Comparison of ENCODE assay signal across 8 cellular contexts in the genomic region with DNA sequence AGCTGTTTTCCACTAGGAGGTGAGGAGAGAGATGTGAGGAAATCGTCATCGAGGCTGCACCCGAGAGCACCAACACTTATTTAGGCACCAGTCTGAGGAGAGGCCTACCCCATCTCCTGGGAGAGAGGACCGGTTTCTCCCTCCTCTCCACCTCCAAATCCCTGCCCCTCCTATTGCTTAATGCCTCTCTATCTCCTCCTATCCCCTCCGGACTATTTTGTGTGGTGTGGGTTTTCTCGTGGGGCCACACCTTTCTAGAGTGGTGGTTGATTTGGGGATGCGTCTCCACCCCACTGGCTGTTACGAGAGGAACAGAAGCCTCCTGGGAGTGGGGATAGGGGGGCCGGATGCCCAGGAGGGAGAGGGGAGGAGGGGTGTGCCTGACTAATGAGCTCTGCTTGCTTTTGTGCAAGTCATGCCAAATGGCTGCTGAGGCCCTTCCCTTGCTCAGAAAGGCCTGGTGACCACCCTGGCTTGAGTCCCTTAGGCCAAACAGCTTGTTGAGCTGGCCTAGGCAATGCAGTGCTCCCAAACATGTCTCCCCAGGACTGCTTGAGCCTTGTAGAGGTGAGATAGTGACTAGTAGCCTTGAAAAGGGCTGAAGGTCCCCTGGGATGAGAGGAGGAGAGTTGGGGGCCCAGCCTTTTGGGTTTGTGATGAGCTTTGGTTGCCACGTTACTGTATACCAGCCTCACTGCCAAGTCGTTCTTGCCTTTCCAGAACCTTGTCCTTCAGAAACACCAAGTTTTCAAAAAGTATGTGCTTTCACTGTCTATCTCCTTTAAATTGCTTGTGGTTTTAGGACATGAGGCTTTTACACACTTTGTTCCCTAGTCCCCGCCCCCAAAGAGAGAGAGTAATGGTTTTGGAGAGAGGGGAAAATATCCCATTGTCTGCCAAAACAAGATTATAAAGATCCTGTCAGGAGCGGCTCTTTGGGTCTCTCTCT. TPM values are rescaled to one million over a fixed set of nuclear protein-coding genes. Genes with fewer than 3 reads are reported as not detected.
A peak's percentile ranks its signal among the peaks of the same experiment; 100 is the strongest.
DNase-seq lines count a peak whose midpoint lies in the region; ATAC-seq and TF ChIP-seq lines count a peak whose summit lies in the region.

No MANE protein-coding gene starts in this region.

- H3K27ac Mint-ChIP-seq in GM23338, result peak overlapping the region; percentile 99

- TF ChIP-seq CTCF in GM23338 (conservative IDR thresholded peaks at IDR 0.05; ENCODE audit: low read depth in 2 of 2) (no peak), epithelial cell of esophagus (IDR thresholded peaks at IDR 0.05; ENCODE audit: insufficient read depth, low read depth, low read length, missing control alignments) (no peak)

- H2AFZ ChIP-seq in GM23338, result no peak overlapping the region

- H3K9ac ChIP-seq in stomach smooth muscle (ENCODE audit: low read length in 2 of 2), result peak overlapping the region; percentile 90 to 93

- H3K4me1 Mint-ChIP-seq in GM23338, result peaks cover 21% of the 10 kb centered on the region

- ATAC-seq in GM23338 (peak; percentile 62), HG02981 (IDR thresholded peaks at IDR 0.05; ENCODE audit: unreplicated experiment) (no peak)

- H3F3A ChIP-seq in GM23338 (replicated peaks; ENCODE audit: low read depth), result no peaks in the 10 kb centered on the region

- no peak overlapping the region for H3K27ac ChIP-seq in GM23338 (ENCODE audit: low read depth)
- H3K27ac ChIP-seq in stomach smooth muscle (ENCODE audit: low read length), result peak overlapping the region; percentile 92

- H3K4me3 Mint-ChIP-seq in GM23338, result peak overlapping the region; percentile 79

- H3K9me2 ChIP-seq in GM23338 (ENCODE audit: insufficient read depth), result no peaks in the 10 kb centered on the region

- H3K4me1 ChIP-seq in GM23338 (ENCODE audit: insufficient read depth), result peaks cover 9% of the 10 kb centered on the region
- H3K4me1 ChIP-seq in stomach smooth muscle (ENCODE audit: control insufficient read depth, insufficient read depth, low read length), result peaks cover 18% of the 10 kb centered on the region

- H3K79me2 ChIP-seq in GM23338 (replicated peaks; ENCODE audit: insufficient read depth), result peaks cover 50% of the 10 kb centered on the region

- H3K36me3 Mint-ChIP-seq in GM23338 (ENCODE audit: low read depth), result peaks cover 8% of the 10 kb centered on the region

- no peaks in the 10 kb centered on the region for H4K20me1 ChIP-seq in GM23338 (replicated peaks; ENCODE audit: insufficient read depth)

- no peaks in the 10 kb centered on the region for H3K27me3 ChIP-seq in GM23338 (ENCODE audit: insufficient read depth)
- peaks cover 0 to 3% of the 10 kb centered on the region in 2 donors for H3K27me3 ChIP-seq in stomach smooth muscle (ENCODE audit: control insufficient read depth in 1 of 2, insufficient read depth in 2 of 2, low read length in 2 of 2)

- peak overlapping the region; percentile 79 for H3K4me2 ChIP-seq in GM23338

- no peaks in the 10 kb centered on the region for H3K9me3 Mint-ChIP-seq in GM23338

- no peaks in the 10 kb centered on the region for H3K36me3 ChIP-seq in GM23338 (ENCODE audit: insufficient read depth)
- H3K36me3 ChIP-seq in stomach smooth muscle (ENCODE audit: control insufficient read depth in 2 of 2, insufficient read depth in 2 of 2, low read length in 2 of 2), result peaks cover 0 to 3% of the 10 kb centered on the region in 2 donors

- peak overlapping the region; percentile 62 for H3K4me3 ChIP-seq in GM23338
- peak overlapping the region; percentile 55 for H3K4me3 ChIP-seq in epithelial cell of esophagus (ENCODE audit: low read length)
- H3K4me3 ChIP-seq in stomach smooth muscle (ENCODE audit: low read length in 2 of 2), result peak overlapping the region; percentile 84 to 87

- peak; percentile 42 for DNase-seq in COR-L47 (lab: John Stamatoyannopoulos, UW)
- peak; percentile 41 for DNase-seq in GM23338 (ENCODE audit: low spot score)
- DNase-seq in NCI-H82 treated with DMSO at 0.1 percent for 48 hours (lab: John Stamatoyannopoulos, UW; ENCODE audit: unreplicated experiment), result peak; percentile 69
- peak; percentile 24 for DNase-seq in activated CD8-positive, alpha-beta memory T cell treated with anti-CD3 and anti-CD28 coated beads, Interleukin-2, amount 50 U/mL, for 1 hour (ENCODE audit: extremely low read depth)
- peak; percentile 73 for DNase-seq in epithelial cell of esophagus (ENCODE audit: low read depth)
- DNase-seq in mucosa of gallbladder (ENCODE audit: low spot score), result peak; percentile 42

- H3K27me3 Mint-ChIP-seq in GM23338 (ENCODE audit: insufficient read depth, low read depth, poor library complexity), result peaks cover 3% of the 10 kb centered on the region

- H3K9me3 ChIP-seq in stomach smooth muscle (ENCODE audit: control insufficient read depth in 2 of 2, low read length in 2 of 2), result no peaks in the 10 kb centered on the region

TF ChIP-seq in GM23338, 12 proteins besides CTCF, POLR2A, EP300 and RAD21 (continues in another document):
- TF ChIP-seq ZNF462 (CRISPR knock-in tag; IDR thresholded peaks at IDR 0.05) (no peak), ETS1 (IDR thresholded peaks at IDR 0.05) (no peak), EZH2 (IDR thresholded peaks at IDR 0.05; ENCODE audit: low read depth, unreplicated experiment) (no peak), ZNF114 (CRISPR knock-in tag; IDR thresholded peaks at IDR 0.05) (no peak), EZH2phosphoT487 (IDR thresholded peaks at IDR 0.05; ENCODE audit: unreplicated experiment) (no peak), ZNF331 (CRISPR knock-in tag; IDR thresholded peaks at IDR 0.05; ENCODE audit: low read depth) (no peak), NANOG (IDR thresholded peaks at IDR 0.05; ENCODE audit: borderline replicate concordance) (no peak), CREB1 (CRISPR knock-in tag; IDR thresholded peaks at IDR 0.05; ENCODE audit: low read depth) (no peak)

RNA-seq across cellular contexts. Expression of gene MSN, which starts 1.2 kb away (rescaled TPM):
- total RNA-seq in GM23338 (2014; rRNA removed; shearing (Covaris generic)), result 111 and 120 TPM in 2 replicates
- 47.5 and 49.2 TPM in 2 replicates for polyA plus RNA-seq in GM23338 (2016; fragmentation: Nextera tagmentation; extraction: Ambion mirVana)
- 138 TPM for total RNA-seq in mucosa of gallbladder
